In genomic region chr13:110338441-110339101, GRCh38 we compare ENCODE assay signal across 12 cellular contexts. TPM values are rescaled to one million over a fixed set of nuclear protein-coding genes. Genes with fewer than 3 reads are reported as not detected.
DNase-seq lines count a peak whose midpoint lies in the region; ATAC-seq and TF ChIP-seq lines count a peak whose summit lies in the region.
"Had no signal": no experiment of that assay in that cellular context is flagged by ENCODE, and none has a peak within 500 bp of the region (broad histone marks: within the 10 kb centered on the region; RNA-seq: fewer than 3 reads in every experiment).

No MANE protein-coding gene starts in this region.

- H3K27ac ChIP-seq in CD4-positive, CD25-positive, alpha-beta regulatory T cell (ENCODE audit: insufficient read depth, low read length, poor library complexity, severe bottlenecking): no peak overlapping the region
- H3K27ac ChIP-seq in gastrocnemius medialis: peak overlapping the region; percentile 70 to 78 (median 76)

- TF ChIP-seq CTCF in cardiac fibroblast (IDR thresholded peaks at IDR 0.05; ENCODE audit: low read depth, low read length) (no peak), gastrocnemius medialis (IDR thresholded peaks at IDR 0.05 in 4 of 5, conservative IDR thresholded peaks at IDR 0.05 in 1 of 5) (no peak)

- H3K36me3 ChIP-seq in CD4-positive, CD25-positive, alpha-beta regulatory T cell (ENCODE audit: control insufficient read depth, insufficient read depth, low read length): no peaks in the 10 kb centered on the region
- no peaks in the 10 kb centered on the region for H3K36me3 ChIP-seq in gastrocnemius medialis

- peak overlapping the region in 2 of 3 donors; percentile 35 to 46 for H3K27ac Mint-ChIP-seq in CD4-positive, CD25-positive, alpha-beta regulatory T cell
- H3K27ac Mint-ChIP-seq: activated T-helper 17 cell treated with anti-CD3 and anti-CD28 coated beads, Interleukin-2, amount 50 U/mL, for 72 hours; CD8-positive, alpha-beta memory T cell had no signal

- intact Hi-C loops in gastrocnemius medialis (cut with DNase I; ENCODE audit: low total_unique reads): no loop called here

- ATAC-seq in CD4-positive, CD25-positive, alpha-beta regulatory T cell (ENCODE audit: low read depth in 2 of 2): no peak
- ATAC-seq in gastrocnemius medialis (peak; percentile 17 to 51), GM18517 (IDR thresholded peaks at IDR 0.05; ENCODE audit: unreplicated experiment) (no peak), HG02623 (IDR thresholded peaks at IDR 0.05; ENCODE audit: unreplicated experiment) (no peak)
- ATAC-seq: activated T-helper 17 cell treated with anti-CD3 and anti-CD28 coated beads, Interleukin-2, amount 50 U/mL, for 72 hours had no signal

- H3K9me3 ChIP-seq in CD4-positive, CD25-positive, alpha-beta regulatory T cell (ENCODE audit: control insufficient read depth in 2 of 2, low read length in 2 of 2): no peaks in the 10 kb centered on the region
- no peaks in the 10 kb centered on the region for H3K9me3 ChIP-seq in gastrocnemius medialis

- peaks cover 4% of the 10 kb centered on the region for H3K4me1 ChIP-seq in CD4-positive, CD25-positive, alpha-beta regulatory T cell (ENCODE audit: control insufficient read depth, insufficient read depth, low read length, poor library complexity, severe bottlenecking)
- peaks cover 23 to 54% of the 10 kb centered on the region in 2 donors for H3K4me1 ChIP-seq in gastrocnemius medialis

- no peak overlapping the region for H3K4me3 ChIP-seq in CD4-positive, CD25-positive, alpha-beta regulatory T cell (ENCODE audit: low read depth, low read length)
- no peak overlapping the region for H3K4me3 ChIP-seq in cardiac fibroblast (replicated peaks in 1 of 2; ENCODE audit: low read depth in 2 of 2, low read length in 2 of 2)
- H3K4me3 ChIP-seq in gastrocnemius medialis: no peak overlapping the region

- H3K9me3 Mint-ChIP-seq in CD4-positive, CD25-positive, alpha-beta regulatory T cell: peaks cover 0 to 5% (median 0%) of the 10 kb centered on the region in 7 donors

- no peak for TF ChIP-seq POLR2A in gastrocnemius medialis (IDR thresholded peaks at IDR 0.05)

- no peaks in the 10 kb centered on the region for H3K27me3 ChIP-seq in CD4-positive, CD25-positive, alpha-beta regulatory T cell (ENCODE audit: control insufficient read depth, insufficient read depth, low read length)
- no peaks in the 10 kb centered on the region for H3K27me3 ChIP-seq in gastrocnemius medialis

- no peak for DNase-seq in CD4-positive, CD25-positive, alpha-beta regulatory T cell
- peak; percentile 84 to 96 for DNase-seq in cardiac fibroblast (ENCODE audit: low read depth in 2 of 2)
- peak; percentile 88 for DNase-seq in islet precursor cell
- peak in 1 of 2 donors; percentile 51 for DNase-seq in gastrocnemius medialis
- no peak for DNase-seq in T-helper 1 cell
- no peak for DNase-seq in activated CD4-positive, CD25-positive, alpha-beta regulatory T cell treated with anti-CD3 and anti-CD28 coated beads, Interleukin-2, amount 50 U/mL, for 72 hours
- DNase-seq: CD8-positive, alpha-beta memory T cell; NCI-H526; stimulated activated CD4-positive, alpha-beta T cell treated with anti-CD3 and anti-CD28 coated beads, Interleukin-12 subunit alpha, Interleukin-12 subunit beta, amount 100 ng/mL, for 4 hours had no signal

- H3K36me3 Mint-ChIP-seq in CD4-positive, CD25-positive, alpha-beta regulatory T cell: no peaks in the 10 kb centered on the region
- H3K36me3 Mint-ChIP-seq: CD8-positive, alpha-beta memory T cell had no signal

- peaks cover 5 to 33% (median 12%) of the 10 kb centered on the region in 4 donors for H3K4me1 Mint-ChIP-seq in CD4-positive, CD25-positive, alpha-beta regulatory T cell

- H3K4me3 Mint-ChIP-seq in CD4-positive, CD25-positive, alpha-beta regulatory T cell: no peak overlapping the region
- H3K4me3 Mint-ChIP-seq: activated T-helper 17 cell treated with anti-CD3 and anti-CD28 coated beads, Interleukin-2, amount 50 U/mL, for 72 hours; CD8-positive, alpha-beta memory T cell had no signal

- H3K27me3 Mint-ChIP-seq in CD4-positive, CD25-positive, alpha-beta regulatory T cell: peaks cover 13% of the 10 kb centered on the region

- in situ Hi-C loops in gastrocnemius medialis (cut with MboI; ENCODE audit: low sequenced_read_pairs in 4 of 4): no loop called here

RNA-seq across cellular contexts. Expression of gene COL4A2, which starts 31.5 kb away (rescaled TPM):
- not detected for total RNA-seq in CD4-positive, CD25-positive, alpha-beta regulatory T cell
- polyA plus RNA-seq in CD4-positive, CD25-positive, alpha-beta regulatory T cell: not detected
- 10 to 100 TPM; 51.2 to 85.8 (median 70.5) TPM for total RNA-seq in gastrocnemius medialis
- total RNA-seq: CD8-positive, alpha-beta memory T cell had no signal
- polyA plus RNA-seq: CD8-positive, alpha-beta memory T cell had no signal

RNA-seq across cellular contexts. Expression of gene COL4A1, which starts 31.6 kb away (rescaled TPM):
- total RNA-seq in CD4-positive, CD25-positive, alpha-beta regulatory T cell: not detected
- polyA plus RNA-seq in CD4-positive, CD25-positive, alpha-beta regulatory T cell: not detected
- 100 to 1,000 TPM in 3 of 4 donors, 10 to 100 TPM in 1; 60.5 to 127 (median 120) TPM for total RNA-seq in gastrocnemius medialis
- total RNA-seq: activated T-helper 17 cell treated with anti-CD3 and anti-CD28 coated beads, Interleukin-2, amount 50 U/mL, for 72 hours; CD8-positive, alpha-beta memory T cell had no signal
- polyA plus RNA-seq: CD8-positive, alpha-beta memory T cell had no signal

Comparison
In these comparisons a context has a peak if more than half of its experiments do, and no peak if none do; other contexts are left out.
1. ATAC-seq: peak in gastrocnemius medialis (2 of 2); none in CD4-positive, CD25-positive, alpha-beta regulatory T cell (0 of 2), GM18517 (single experiment) and HG02623 (single experiment).
2. DNase-seq: peak in cardiac fibroblast (2 of 2) and islet precursor cell (single experiment); none in CD4-positive, CD25-positive, alpha-beta regulatory T cell (0 of 3), T-helper 1 cell (0 of 5) and activated CD4-positive, CD25-positive, alpha-beta regulatory T cell treated with anti-CD3 and anti-CD28 coated beads, Interleukin-2, amount 50 U/mL, for 72 hours (single experiment).
3. RNA of gene COL4A2, which starts 31.5 kb away (total RNA-seq): 51.2 to 85.8 TPM in gastrocnemius medialis; not detected in CD4-positive, CD25-positive, alpha-beta regulatory T cell (single experiment); every median in the first group is over 10 times any median in the second.
4. RNA of gene COL4A1, which starts 31.6 kb away (total RNA-seq): 60.5 to 127 TPM in gastrocnemius medialis; not detected in CD4-positive, CD25-positive, alpha-beta regulatory T cell (single experiment); every median in the first group is over 10 times any median in the second.